In genomic region chr2:160269803-160270570, GRCh38 we compare ENCODE assay signal across 8 cellular contexts.
A peak's percentile ranks its signal among the peaks of the same experiment; 100 is the strongest.
DNase-seq lines count a peak whose midpoint lies in the region; ATAC-seq, FAIRE-seq and TF ChIP-seq lines count a peak whose summit lies in the region.

No MANE protein-coding gene starts in this region.

- no peaks in the 10 kb centered on the region for H3K9me3 ChIP-seq in HUES6 (ENCODE audit: control insufficient read depth, insufficient read depth, low read depth, low read length)
- H3K9me3 ChIP-seq in testis = no peaks in the 10 kb centered on the region

- peaks cover 23% of the 10 kb centered on the region for H3K4me1 ChIP-seq in HUES6 (ENCODE audit: control insufficient read depth, insufficient read depth, low read length)
- H3K4me1 ChIP-seq in testis = peaks cover 15% of the 10 kb centered on the region

- FAIRE-seq in D721Med (lab: Jason Lieb, UNC) = no peak

- H3K27ac Mint-ChIP-seq in activated naive CD8-positive, alpha-beta T cell treated with anti-CD3 and anti-CD28 coated beads for 36 hours = peak overlapping the region; percentile 77
- H3K27ac Mint-ChIP-seq in osteocyte (ENCODE audit: unreplicated experiment) = peak overlapping the region; percentile 94

- H3K36me3 ChIP-seq in HUES6 (ENCODE audit: control insufficient read depth, insufficient read depth, low read length) = peaks cover 7% of the 10 kb centered on the region
- H3K36me3 ChIP-seq in testis (ENCODE audit: low read depth, missing control alignments) = no peaks in the 10 kb centered on the region

- H3K4me3 ChIP-seq in HUES6 (ENCODE audit: low read depth, low read length) (peak overlapping the region; percentile 58), testis (peak overlapping the region; percentile 57 to 72)

- H3K27me3 ChIP-seq in HUES6 (ENCODE audit: control insufficient read depth, insufficient read depth, low read length) (peaks cover 10% of the 10 kb centered on the region), testis (no peaks in the 10 kb centered on the region)

- intact Hi-C loops in Right ventricle myocardium superior (cut with DNase I) = no loop called here
- intact Hi-C loops in testis (cut with DNase I; ENCODE audit: low total_unique reads) = no loop called here

- H3K36me3 Mint-ChIP-seq in activated naive CD8-positive, alpha-beta T cell treated with anti-CD3 and anti-CD28 coated beads for 36 hours = peaks cover 7% of the 10 kb centered on the region
- H3K36me3 Mint-ChIP-seq in osteocyte (ENCODE audit: unreplicated experiment) = peaks cover 45% of the 10 kb centered on the region

- H3K27ac ChIP-seq in HUES6 (ENCODE audit: low read depth, low read length) (peak overlapping the region; percentile 73; the same call in 1 of the 2 replicates), testis (peak overlapping the region; percentile 93 to 95)

- peaks cover 48% of the 10 kb centered on the region for H3K4me1 Mint-ChIP-seq in activated naive CD8-positive, alpha-beta T cell treated with anti-CD3 and anti-CD28 coated beads for 36 hours
- peaks cover 41% of the 10 kb centered on the region for H3K4me1 Mint-ChIP-seq in osteocyte (ENCODE audit: unreplicated experiment)

- DNase-seq in D721Med (ENCODE audit: insufficient read length, low spot score) (no peak), SK-N-DZ (ENCODE audit: low spot score) (peak; percentile 88), Right ventricle myocardium superior (peak; percentile 92), osteocyte (ENCODE audit: extremely low spot score, unreplicated experiment) (peak; percentile 94), testis (peak; percentile 86)
- peak; percentile 66 for DNase-seq in activated naive CD8-positive, alpha-beta T cell treated with anti-CD3 and anti-CD28 coated beads for 36 hours

- H3K27me3 Mint-ChIP-seq in activated naive CD8-positive, alpha-beta T cell treated with anti-CD3 and anti-CD28 coated beads for 36 hours = peaks cover 8% of the 10 kb centered on the region
- no peaks in the 10 kb centered on the region for H3K27me3 Mint-ChIP-seq in osteocyte (ENCODE audit: unreplicated experiment)

- TF ChIP-seq CTCF in D721Med (IDR thresholded peaks at IDR 0.05; ENCODE audit: insufficient read depth, missing control alignments) = peak; percentile 36
- peak; percentile 75 for TF ChIP-seq CTCF in osteocyte (IDR thresholded peaks at IDR 0.05)
- peak; percentile 52 to 56 (median 53) for TF ChIP-seq CTCF in testis (IDR thresholded peaks at IDR 0.05)

- peak overlapping the region; percentile 93 for H3K9ac ChIP-seq in HUES6 (ENCODE audit: low read length)

- H3K4me3 Mint-ChIP-seq in activated naive CD8-positive, alpha-beta T cell treated with anti-CD3 and anti-CD28 coated beads for 36 hours = peak overlapping the region; percentile 64
- H3K4me3 Mint-ChIP-seq in osteocyte (ENCODE audit: unreplicated experiment) = peak overlapping the region; percentile 63

- no peak for TF ChIP-seq POLR2A in testis (IDR thresholded peaks at IDR 0.05)

- H3K9me3 Mint-ChIP-seq in activated naive CD8-positive, alpha-beta T cell treated with anti-CD3 and anti-CD28 coated beads for 36 hours = peaks cover 1% of the 10 kb centered on the region
- no peaks in the 10 kb centered on the region for H3K9me3 Mint-ChIP-seq in osteocyte (ENCODE audit: unreplicated experiment)

- 0 to 1% methylated on average over 4 to 42 of the region's 53 CpGs for WGBS in testis, 2 donors

- ATAC-seq in GM21447 (IDR thresholded peaks at IDR 0.05; ENCODE audit: unreplicated experiment) (peak; percentile 83), Right ventricle myocardium superior (ENCODE audit: poor library complexity) (peak; percentile 90)
